12 cellular contexts compared by ENCODE assay signal in the genomic region with DNA sequence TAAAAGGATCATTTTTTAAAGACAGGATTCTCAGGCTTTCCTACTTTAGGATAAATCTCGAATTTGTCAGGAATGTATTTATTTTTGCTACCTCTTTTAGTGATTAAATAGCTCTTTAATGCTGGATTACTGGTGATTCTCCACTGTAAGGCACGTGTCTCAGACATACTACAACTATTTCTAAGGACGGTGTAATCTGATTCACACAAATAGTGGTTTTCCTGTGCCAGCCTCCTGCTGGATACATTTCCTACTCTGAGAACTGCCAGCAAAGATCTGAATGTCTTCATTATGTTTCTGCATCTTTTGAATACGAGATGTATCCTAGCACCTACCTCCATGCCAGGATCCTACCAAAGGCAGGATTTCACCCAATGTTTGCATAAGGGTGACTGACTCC.
A peak's percentile ranks its signal among the peaks of the same experiment; 100 is the strongest.
DNase-seq lines count a peak whose midpoint lies in the region; ATAC-seq and TF ChIP-seq lines count a peak whose summit lies in the region.
"Had no signal": no experiment of that assay in that cellular context is flagged by ENCODE, and none has a peak within 500 bp of the region (broad histone marks: within the 10 kb centered on the region; RNA-seq: fewer than 3 reads in every experiment).

No MANE protein-coding gene starts in this region.

- no peak overlapping the region for H3K4me3 ChIP-seq in PC-9

- intact Hi-C loops in dendritic cell treated with granulocyte-macrophage colony-stimulating factor and Interleukin-4, amounts not matched to agents 40 ng/mL and 50 ng/mL, for 4 days (cut with micrococcal nuclease), result no loop called here
- intact Hi-C loops in PC-9 (cut with micrococcal nuclease; ENCODE audit: unreplicated experiment), result no loop called here

- H3K79me2 ChIP-seq in PC-9 (ENCODE audit: low read depth), result no peaks in the 10 kb centered on the region

- H3F3A ChIP-seq in PC-9 (ENCODE audit: insufficient read depth, low read depth), result no peaks in the 10 kb centered on the region; the same call in 1 of the 2 replicates

- CTCF ChIA-PET in PC-9 (lab: Charles Lee) (no interaction called here), RWPE1 (lab: Yijun Ruan, JAX) (no interaction called here), HEK293T (lab: Yijun Ruan, JAX) (no interaction called here)

- H3K9me2 ChIP-seq in PC-9 (ENCODE audit: insufficient read depth), result no peaks in the 10 kb centered on the region

- H3K36me3 ChIP-seq in PC-9 (ENCODE audit: low read depth), result no peaks in the 10 kb centered on the region

- peak overlapping the region; percentile 77 for H3K27ac Mint-ChIP-seq in dendritic cell treated with granulocyte-macrophage colony-stimulating factor and Interleukin-4, amounts not matched to agents 40 ng/mL and 50 ng/mL, for 4 days
- H3K27ac Mint-ChIP-seq: WTC11 had no signal

- no peaks in the 10 kb centered on the region for H3K27me3 Mint-ChIP-seq in dendritic cell treated with granulocyte-macrophage colony-stimulating factor and Interleukin-4, amounts not matched to agents 40 ng/mL and 50 ng/mL, for 4 days

- POLR2A ChIA-PET in PC-9 (lab: Charles Lee; ENCODE audit: unreplicated experiment), result no interaction called here
- POLR2A ChIA-PET in RWPE1 (lab: Yijun Ruan, JAX; ENCODE audit: low non-redundant PET), result no interaction called here
- POLR2A ChIA-PET in HEK293T (lab: Yijun Ruan, JAX), result no interaction called here

- no peak for TF ChIP-seq CTCF in PC-9 (conservative IDR thresholded peaks at IDR 0.05)
- TF ChIP-seq CTCF in RWPE1 (conservative IDR thresholded peaks at IDR 0.05; ENCODE audit: low read depth), result no peak

- no peak overlapping the region for H2AFZ ChIP-seq in PC-9

- ATAC-seq in GM18909 (IDR thresholded peaks at IDR 0.05; ENCODE audit: poor library complexity, unreplicated experiment), result peak; percentile 8
- ATAC-seq in HG03432 (IDR thresholded peaks at IDR 0.05; ENCODE audit: unreplicated experiment), result peak; percentile 8
- ATAC-seq: WTC11 had no signal

- H3K4me2 ChIP-seq in PC-9, result no peak overlapping the region

- no peaks in the 10 kb centered on the region for H3K9me3 ChIP-seq in PC-9 (ENCODE audit: insufficient read depth, low read depth)

- peaks cover 20% of the 10 kb centered on the region for H3K4me1 Mint-ChIP-seq in dendritic cell treated with granulocyte-macrophage colony-stimulating factor and Interleukin-4, amounts not matched to agents 40 ng/mL and 50 ng/mL, for 4 days (ENCODE audit: low read depth)

- H3K4me3 Mint-ChIP-seq in dendritic cell treated with granulocyte-macrophage colony-stimulating factor and Interleukin-4, amounts not matched to agents 40 ng/mL and 50 ng/mL, for 4 days, result peak overlapping the region; percentile 75
- H3K4me3 Mint-ChIP-seq: WTC11 had no signal

- H3K4me1 ChIP-seq in PC-9 (replicated peaks; ENCODE audit: insufficient read depth), result peaks cover 14% of the 10 kb centered on the region

- no peaks in the 10 kb centered on the region for H3K9me3 Mint-ChIP-seq in dendritic cell treated with granulocyte-macrophage colony-stimulating factor and Interleukin-4, amounts not matched to agents 40 ng/mL and 50 ng/mL, for 4 days
- H3K9me3 Mint-ChIP-seq: WTC11 had no signal

- BruUV-seq in PC-9 (replicated peaks; lab: Mats Ljungman, UMichigan), result no TSS peak

- no peaks in the 10 kb centered on the region for H3K27me3 ChIP-seq in PC-9 (ENCODE audit: insufficient read depth, low read depth)

- no peak overlapping the region for H3K27ac ChIP-seq in PC-9
- no peak overlapping the region for H3K27ac ChIP-seq in RWPE1

- no peaks in the 10 kb centered on the region for H3K36me3 Mint-ChIP-seq in dendritic cell treated with granulocyte-macrophage colony-stimulating factor and Interleukin-4, amounts not matched to agents 40 ng/mL and 50 ng/mL, for 4 days (ENCODE audit: low read depth)

- peak; percentile 47 for DNase-seq in Ammon's horn (ENCODE audit: low spot score)
- DNase-seq in PC-9, result no peak
- DNase-seq in CD1c-positive myeloid dendritic cell (ENCODE audit: extremely low spot score), result no peak
- DNase-seq in RWPE1 (ENCODE audit: low spot score), result no peak
- no peak for DNase-seq in HEK293T (ENCODE audit: extremely low spot score)
- DNase-seq: cortex of kidney, DND-41, NCI-H2227 treated with DMSO at 0.1 percent for 48 hours had no signal

- no peaks in the 10 kb centered on the region for H4K20me1 ChIP-seq in PC-9 (ENCODE audit: insufficient read depth)

TF ChIP-seq in HEK293T, 16 proteins besides CTCF, POLR2A, EP300 and RAD21:
- TF ChIP-seq SP1 (IDR thresholded peaks at IDR 0.05) (no peak), L3MBTL2 (conservative IDR thresholded peaks at IDR 0.05) (no peak), HDGF (IDR thresholded peaks at IDR 0.05; ENCODE audit: borderline replicate concordance) (no peak), FOXK2 (IDR thresholded peaks at IDR 0.05) (no peak), SUZ12 (IDR thresholded peaks at IDR 0.05) (no peak), ARNT (IDR thresholded peaks at IDR 0.05) (no peak), BHLHE40 (IDR thresholded peaks at IDR 0.05; ENCODE audit: borderline replicate concordance) (no peak), NFRKB (IDR thresholded peaks at IDR 0.05) (no peak), LEF1 (IDR thresholded peaks at IDR 0.05; ENCODE audit: borderline replicate concordance) (no peak), CTBP1 (IDR thresholded peaks at IDR 0.05; ENCODE audit: borderline replicate concordance) (no peak), ELF4 (IDR thresholded peaks at IDR 0.05) (no peak), ZNF384 (IDR thresholded peaks at IDR 0.05) (no peak), TARDBP (IDR thresholded peaks at IDR 0.05) (no peak), FOXM1 (IDR thresholded peaks at IDR 0.05; ENCODE audit: borderline replicate concordance) (no peak)
- TF ChIP-seq, protein P1, sequence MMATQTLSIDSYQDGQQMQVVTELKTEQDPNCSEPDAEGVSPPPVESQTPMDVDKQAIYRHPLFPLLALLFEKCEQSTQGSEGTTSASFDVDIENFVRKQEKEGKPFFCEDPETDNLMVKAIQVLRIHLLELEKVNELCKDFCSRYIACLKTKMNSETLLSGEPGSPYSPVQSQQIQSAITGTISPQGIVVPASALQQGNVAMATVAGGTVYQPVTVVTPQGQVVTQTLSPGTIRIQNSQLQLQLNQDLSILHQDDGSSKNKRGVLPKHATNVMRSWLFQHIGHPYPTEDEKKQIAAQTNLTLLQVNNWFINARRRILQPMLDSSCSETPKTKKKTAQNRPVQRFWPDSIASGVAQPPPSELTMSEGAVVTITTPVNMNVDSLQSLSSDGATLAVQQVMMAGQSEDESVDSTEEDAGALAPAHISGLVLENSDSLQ (IDR thresholded peaks at IDR 0.05), result no peak
